24 cellular contexts compared by ENCODE assay signal in the genomic region with DNA sequence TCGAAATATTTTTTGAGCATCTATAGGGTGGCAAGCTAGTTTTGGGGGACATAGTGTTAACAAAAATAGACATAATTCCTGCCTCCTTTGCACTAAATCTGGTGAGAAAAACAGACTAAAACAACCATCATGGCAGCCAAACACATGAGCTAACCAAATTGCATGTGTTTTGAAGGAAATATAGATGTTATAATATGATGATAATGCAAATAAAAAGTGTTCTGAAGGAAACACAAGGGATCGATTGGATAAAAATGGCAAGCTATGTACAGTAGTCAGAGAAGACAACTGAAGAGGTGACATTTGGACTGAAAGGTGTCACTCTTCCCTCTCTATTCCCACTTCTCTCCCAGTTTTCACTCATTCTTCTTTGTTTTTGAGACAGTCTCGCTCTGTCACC.
DNase-seq lines count a peak whose midpoint lies in the region; ATAC-seq, FAIRE-seq and TF ChIP-seq lines count a peak whose summit lies in the region.
"Had no signal": no experiment of that assay in that cellular context is flagged by ENCODE, and none has a peak within 500 bp of the region (broad histone marks: within the 10 kb centered on the region; RNA-seq: fewer than 3 reads in every experiment).

No MANE protein-coding gene starts in this region.

- DNase-seq in HepG2 (ENCODE audit: low spot score) (no peak), right lobe of liver (no peak), K562 (ENCODE audit: extremely low read depth in 1 of 4, low spot score in 3 of 4) (no peak), NCI-H146 treated with DMSO at 0.1 percent for 48 hours (lab: John Stamatoyannopoulos, UW; ENCODE audit: unreplicated experiment) (no peak), T-helper 1 cell (no peak)
- DNase-seq: ACHN; BE2C; C1 segment of cervical spinal cord; CD4-positive, alpha-beta memory T cell; CD4-positive, CD25-positive, alpha-beta regulatory T cell; CD8-positive, alpha-beta memory T cell; COR-L47; DMS 273 treated with DMSO at 0.1 percent for 48 hours; DMS153; DMS53; DMS79; DND-41; EL; GDM1 had no signal

- H3K9ac ChIP-seq in HepG2 (ENCODE audit: insufficient read depth, low read depth, low read length) = no peak overlapping the region
- no peak overlapping the region for H3K9ac ChIP-seq in K562 (ENCODE audit: insufficient read depth in 1 of 2, low read depth in 2 of 2, low read length in 2 of 2)
- H3K9ac ChIP-seq: BLaER1 had no signal

- FAIRE-seq in HepG2 (lab: Jason Lieb, UNC) (no peak), K562 (lab: Jason Lieb, UNC) (no peak)
- FAIRE-seq: GM12878, GM12892, GM18507 had no signal

- no peaks in the 10 kb centered on the region for H4K20me1 ChIP-seq in HepG2 (ENCODE audit: insufficient read depth, low read length)
- no peaks in the 10 kb centered on the region; the same call in 1 of the 2 replicates for H4K20me1 ChIP-seq in K562 (replicated peaks; ENCODE audit: control insufficient read depth, insufficient read depth, low read length)
- H4K20me1 ChIP-seq: BLaER1 had no signal

- no peaks in the 10 kb centered on the region for H3K9me1 ChIP-seq in K562 (ENCODE audit: control insufficient read depth, insufficient read depth, low read length)

- H3K9me3 ChIP-seq in HepG2 (ENCODE audit: low read length) (no peaks in the 10 kb centered on the region), right lobe of liver (no peaks in the 10 kb centered on the region), K562 (replicated peaks; ENCODE audit: control insufficient read depth, insufficient read depth, low read depth, low read length) (no peaks in the 10 kb centered on the region)
- H3K9me3 ChIP-seq: BE2C, BLaER1 had no signal

- in situ Hi-C loops in HepG2 (cut with HindIII; ENCODE audit: extremely low pct_ligation_motif_present, low pct_unique_long_range_greater_than_20kb) = no loop called here
- in situ Hi-C loops in K562 (cut with MboI) = no loop called here

- no peaks in the 10 kb centered on the region for H3K36me3 ChIP-seq in HepG2 (replicated peaks in 1 of 2; ENCODE audit: control insufficient read depth in 1 of 2, insufficient read depth in 2 of 2, low read length in 2 of 2)
- H3K36me3 ChIP-seq in right lobe of liver = no peaks in the 10 kb centered on the region
- H3K36me3 ChIP-seq in K562 (ENCODE audit: control insufficient read depth, insufficient read depth, low read length) = no peaks in the 10 kb centered on the region
- H3K36me3 ChIP-seq: BE2C, BLaER1 had no signal

- BruUV-seq in HepG2 (replicated peaks; lab: Mats Ljungman, UMichigan) = no TSS peak
- no TSS peak for BruUV-seq in K562 (replicated peaks; lab: Mats Ljungman, UMichigan)

- H3K4me2 ChIP-seq in HepG2 (ENCODE audit: low read depth, low read length) (no peak overlapping the region), K562 (ENCODE audit: insufficient read depth, low read length) (no peak overlapping the region)
- H3K4me2 ChIP-seq: BLaER1 had no signal

- no peaks in the 10 kb centered on the region for H3K79me2 ChIP-seq in HepG2 (ENCODE audit: insufficient read depth, low read length)
- H3K79me2 ChIP-seq in K562 (ENCODE audit: control insufficient read depth, insufficient read depth, low read length) = no peaks in the 10 kb centered on the region

- ATAC-seq in HepG2 = no peak
- no peak for ATAC-seq in right lobe of liver
- ATAC-seq in K562 = no peak
- ATAC-seq: GM12878 had no signal

- CTCF ChIA-PET in HepG2 (lab: Yijun Ruan, JAX; ENCODE audit: low intra/inter-chr PET ratio, low total read pairs) (no interaction called here), K562 (lab: Yijun Ruan, JAX; ENCODE audit: low intra/inter-chr PET ratio) (no interaction called here)

- TF ChIP-seq CTCF in HepG2 (CRISPR knock-in tag; IDR thresholded peaks at IDR 0.05) (no peak), right lobe of liver (IDR thresholded peaks at IDR 0.05) (no peak), K562 (IDR thresholded peaks at IDR 0.05 in 2 of 3, conservative IDR thresholded peaks at IDR 0.05 in 1 of 3; ENCODE audit: insufficient read depth in 2 of 3, low read depth in 1 of 3, low read length in 3 of 3) (no peak)

- no peaks in the 10 kb centered on the region for H3K4me1 ChIP-seq in HepG2 (ENCODE audit: insufficient read depth, low read length)
- peaks cover 0 to 6% (median 0%) of the 10 kb centered on the region in 4 donors for H3K4me1 ChIP-seq in right lobe of liver
- no peaks in the 10 kb centered on the region for H3K4me1 ChIP-seq in K562 (replicated peaks in 1 of 2; ENCODE audit: control insufficient read depth in 2 of 2, insufficient read depth in 2 of 2, low read length in 2 of 2)
- H3K4me1 ChIP-seq: BE2C had no signal

- POLR2A ChIA-PET in HepG2 (lab: Yijun Ruan, JAX) = no interaction called here
- POLR2A ChIA-PET in K562 (lab: Yijun Ruan, JAX) = no interaction called here

- TF ChIP-seq EP300 in HepG2 (IDR thresholded peaks at IDR 0.05; ENCODE audit: low read depth in 2 of 2, low read length in 2 of 2) (no peak), HepG2 (CRISPR knock-in tag; IDR thresholded peaks at IDR 0.05; ENCODE audit: borderline replicate concordance) (no peak), K562 (IDR thresholded peaks at IDR 0.05; ENCODE audit: low read length) (no peak)

- intact Hi-C loops in HepG2 (cut with micrococcal nuclease; ENCODE audit: unreplicated experiment) = no loop called here
- intact Hi-C loops in right lobe of liver (cut with DNase I) = no loop called here
- intact Hi-C loops in K562 (cut with micrococcal nuclease) = no loop called here

- WGBS in HepG2 (ENCODE audit: low lambda C conversion rate) = 1% methylated on average over 3 of the region's 3 CpGs
- WGBS in right lobe of liver (ENCODE audit: insufficient coverage, low coverage, low lambda C conversion rate, missing lambda C conversion rate) = 72% methylated on average over 3 of the region's 3 CpGs
- WGBS in K562 (ENCODE audit: insufficient coverage, low coverage, missing lambda C conversion rate) = 0% methylated on average over 3 of the region's 3 CpGs

- TF ChIP-seq POLR2A in HepG2 (IDR thresholded peaks at IDR 0.05; ENCODE audit: insufficient read depth in 1 of 2, low read depth in 2 of 2, low read length in 2 of 2) (no peak), right lobe of liver (IDR thresholded peaks at IDR 0.05) (no peak), K562 (conservative IDR thresholded peaks at IDR 0.05) (no peak)

- H2AFZ ChIP-seq in HepG2 (ENCODE audit: low read length) (no peak overlapping the region), K562 (ENCODE audit: low read depth, low read length) (no peak overlapping the region)

- H3K27me3 ChIP-seq in HepG2 (ENCODE audit: control insufficient read depth in 1 of 2, insufficient read depth in 2 of 2, low read length in 2 of 2) (no peaks in the 10 kb centered on the region), right lobe of liver (no peaks in the 10 kb centered on the region), K562 (ENCODE audit: control insufficient read depth in 2 of 2, insufficient read depth in 2 of 2, low read length in 2 of 2) (no peaks in the 10 kb centered on the region)
- H3K27me3 ChIP-seq: BLaER1 had no signal

- TF ChIP-seq RAD21 in HepG2 (CRISPR knock-in tag; IDR thresholded peaks at IDR 0.05) = no peak
- TF ChIP-seq RAD21 in K562 (CRISPR knock-in tag; conservative IDR thresholded peaks at IDR 0.05 in 1 of 2, IDR thresholded peaks at IDR 0.05 in 1 of 2) = no peak

- H3K4me3 ChIP-seq in HepG2 (replicated peaks in 1 of 3; ENCODE audit: insufficient read depth in 1 of 3, low read depth in 2 of 3, low read length in 3 of 3) = no peak overlapping the region
- no peak overlapping the region for H3K4me3 ChIP-seq in right lobe of liver
- no peak overlapping the region for H3K4me3 ChIP-seq in K562
- H3K4me3 ChIP-seq: BLaER1, GM12878 had no signal

- H3K27ac ChIP-seq in HepG2 (ENCODE audit: extremely low read length, insufficient read depth, low read length) (no peak overlapping the region), right lobe of liver (no peak overlapping the region), K562 (ENCODE audit: extremely low read depth, low read depth, low read length) (no peak overlapping the region)
- H3K27ac ChIP-seq: 22Rv1, BLaER1 had no signal

TF ChIP-seq in HepG2, 621 proteins besides CTCF, POLR2A, EP300 and RAD21 (continues in another document):
- TF ChIP-seq MAFK (conservative IDR thresholded peaks at IDR 0.05 in 1 of 2, IDR thresholded peaks at IDR 0.05 in 1 of 2; ENCODE audit: low read length in 2 of 2) (peak; percentile 60 to 71; a peak in 3 of 4 replicates), RBAK (CRISPR knock-in tag; IDR thresholded peaks at IDR 0.05) (no peak)
- TF ChIP-seq, protein P1, sequence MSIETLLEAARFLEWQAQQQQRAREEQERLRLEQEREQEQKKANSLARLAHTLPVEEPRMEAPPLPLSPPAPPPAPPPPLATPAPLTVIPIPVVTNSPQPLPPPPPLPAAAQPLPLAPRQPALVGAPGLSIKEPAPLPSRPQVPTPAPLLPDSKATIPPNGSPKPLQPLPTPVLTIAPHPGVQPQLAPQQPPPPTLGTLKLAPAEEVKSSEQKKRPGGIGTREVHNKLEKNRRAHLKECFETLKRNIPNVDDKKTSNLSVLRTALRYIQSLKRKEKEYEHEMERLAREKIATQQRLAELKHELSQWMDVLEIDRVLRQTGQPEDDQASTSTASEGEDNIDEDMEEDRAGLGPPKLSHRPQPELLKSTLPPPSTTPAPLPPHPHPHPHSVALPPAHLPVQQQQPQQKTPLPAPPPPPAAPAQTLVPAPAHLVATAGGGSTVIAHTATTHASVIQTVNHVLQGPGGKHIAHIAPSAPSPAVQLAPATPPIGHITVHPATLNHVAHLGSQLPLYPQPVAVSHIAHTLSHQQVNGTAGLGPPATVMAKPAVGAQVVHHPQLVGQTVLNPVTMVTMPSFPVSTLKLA (IDR thresholded peaks at IDR 0.05) = peak; percentile 6; the same call in 1 of the 2 replicates

TF ChIP-seq in K562, 482 proteins besides CTCF, POLR2A, EP300 and RAD21:
- TF ChIP-seq ZNF316 (IDR thresholded peaks at IDR 0.05) = peak; percentile 32; the same call in 1 of the 2 replicates
- no peak for TF ChIP-seq STAT5A (IDR thresholded peaks at IDR 0.05; ENCODE audit: borderline replicate concordance, low read length)
TF ChIP-seq in K562: peak in this region for 1.
